ENCODE assay signal across 17 cellular contexts in genomic region chr21:32240708-32241433, GRCh38. TPM values are rescaled to one million over a fixed set of nuclear protein-coding genes. Genes with fewer than 3 reads are reported as not detected.
A peak's percentile ranks its signal among the peaks of the same experiment; 100 is the strongest.
DNase-seq lines count a peak whose midpoint lies in the region; ATAC-seq, FAIRE-seq and TF ChIP-seq lines count a peak whose summit lies in the region.
"Had no signal": no experiment of that assay in that cellular context is flagged by ENCODE, and none has a peak within 500 bp of the region (broad histone marks: within the 10 kb centered on the region; RNA-seq: fewer than 3 reads in every experiment).

No MANE protein-coding gene starts in this region.

- no peak for TF ChIP-seq CTCF in cardiac fibroblast (IDR thresholded peaks at IDR 0.05; ENCODE audit: low read depth, low read length)

- no peak overlapping the region for H2AK5ac ChIP-seq in mesendoderm (ENCODE audit: low read length)

- H3K23ac ChIP-seq in mesendoderm (ENCODE audit: low read length), result no peak overlapping the region

- WGBS in small intestine, 3 donors, result 48 to 77% (median 64%) methylated on average over 8 of the region's 8 CpGs
- no CpG with 5 or more reads among the region's 8 CpGs for WGBS in mesendoderm (ENCODE audit: extremely low coverage, insufficient coverage, low lambda C conversion rate)

- FAIRE-seq in small intestine (lab: Jason Lieb, UNC), result no peak
- FAIRE-seq: astrocyte, HTR-8/SVneo had no signal

- H3K79me1 ChIP-seq in mesendoderm (ENCODE audit: low read length), result no peaks in the 10 kb centered on the region

- H3K27me3 ChIP-seq in small intestine (ENCODE audit: control insufficient read depth in 2 of 2, insufficient read depth in 2 of 2, low read length in 2 of 2), result no peaks in the 10 kb centered on the region
- H3K27me3 ChIP-seq in mesendoderm (ENCODE audit: insufficient read depth, low read length, poor library complexity), result no peaks in the 10 kb centered on the region
- H3K27me3 ChIP-seq: neural progenitor cell, spleen, transverse colon had no signal

- no peak overlapping the region for H3K4me2 ChIP-seq in mesendoderm (ENCODE audit: low read length)
- H3K4me2 ChIP-seq: neural progenitor cell had no signal

- H3K4me3 ChIP-seq in cardiac fibroblast (replicated peaks in 1 of 2; ENCODE audit: low read depth in 2 of 2, low read length in 2 of 2) (no peak overlapping the region), small intestine (ENCODE audit: low read depth in 1 of 2, low read length in 2 of 2) (no peak overlapping the region), mesendoderm (ENCODE audit: low read length) (no peak overlapping the region)
- H3K4me3 ChIP-seq: neural progenitor cell, spleen, transverse colon had no signal

- H2BK120ac ChIP-seq in mesendoderm (ENCODE audit: low read depth, low read length), result no peak overlapping the region

- H3K27ac ChIP-seq in small intestine (ENCODE audit: low read depth in 1 of 2, low read length in 1 of 2) (no peak overlapping the region), mesendoderm (ENCODE audit: low read depth, low read length) (no peak overlapping the region)
- H3K27ac ChIP-seq: neural progenitor cell had no signal

- H3K4ac ChIP-seq in mesendoderm (ENCODE audit: low read depth, low read length), result no peak overlapping the region

- no peak overlapping the region for H3K18ac ChIP-seq in mesendoderm (ENCODE audit: low read length)

- no peaks in the 10 kb centered on the region for H3K79me2 ChIP-seq in mesendoderm (ENCODE audit: control insufficient read depth, insufficient read depth, low read length)

- peak; percentile 20 to 25 for DNase-seq in cardiac fibroblast (ENCODE audit: low read depth in 2 of 2)
- peak; percentile 5 for DNase-seq in renal cortical epithelial cell (ENCODE audit: low read depth)
- no peak for DNase-seq in SIG-M5 (lab: John Stamatoyannopoulos, UW)
- no peak for DNase-seq in small intestine
- DNase-seq in mesendoderm, result no peak
- DNase-seq: CD8-positive, alpha-beta T cell; glutamatergic neuron; left colon; spleen; transverse colon had no signal

- H3K4me1 ChIP-seq in small intestine (ENCODE audit: control insufficient read depth in 2 of 2, insufficient read depth in 1 of 2, low read depth in 1 of 2, low read length in 1 of 2) (no peaks in the 10 kb centered on the region), mesendoderm (ENCODE audit: control insufficient read depth, low read depth, low read length) (no peaks in the 10 kb centered on the region)
- H3K4me1 ChIP-seq: spleen had no signal

- H3K36me3 ChIP-seq in small intestine (ENCODE audit: control insufficient read depth in 2 of 2, insufficient read depth in 2 of 2, low read length in 2 of 2) (no peaks in the 10 kb centered on the region), mesendoderm (ENCODE audit: control insufficient read depth, insufficient read depth, low read length) (no peaks in the 10 kb centered on the region)
- H3K36me3 ChIP-seq: neural progenitor cell, spleen, transverse colon had no signal

- no peak overlapping the region for H2BK5ac ChIP-seq in mesendoderm (ENCODE audit: low read length)

- ATAC-seq in GM18519 (IDR thresholded peaks at IDR 0.05; ENCODE audit: low FRiP score, unreplicated experiment) (peak; percentile 60), HG02973 (IDR thresholded peaks at IDR 0.05; ENCODE audit: unreplicated experiment) (peak; percentile 71), HG02759 (IDR thresholded peaks at IDR 0.05; ENCODE audit: unreplicated experiment) (no peak)
- ATAC-seq: CD8-positive, alpha-beta T cell; left colon had no signal

- H4K8ac ChIP-seq in mesendoderm (ENCODE audit: low read depth, low read length), result no peak overlapping the region

- no peaks in the 10 kb centered on the region for H3K9me3 ChIP-seq in small intestine (ENCODE audit: control insufficient read depth, low read depth)
- H3K9me3 ChIP-seq: transverse colon had no signal

- no peak overlapping the region for H4K5ac ChIP-seq in mesendoderm (ENCODE audit: low read length)

- no peak overlapping the region for H2BK15ac ChIP-seq in mesendoderm (replicated peaks; ENCODE audit: low read depth)

- no peak overlapping the region for H3K56ac ChIP-seq in mesendoderm (ENCODE audit: low read length)

- H3K9ac ChIP-seq in mesendoderm (ENCODE audit: low read length), result no peak overlapping the region
- H3K9ac ChIP-seq: neural progenitor cell had no signal

RNA-seq across cellular contexts. Expression of gene MIS18A, which starts 38.0 kb away (rescaled TPM):
- 7.2 and 17.2 TPM in 2 replicates for total RNA-seq in renal cortical epithelial cell
- polyA plus RNA-seq in small intestine, result 10 to 100 TPM in 1 of 3 donors, 1 to 10 TPM in 2; 3.4 to 18.1 (median 3.5) TPM
- polyA plus RNA-seq in mesendoderm (2013, experiment 1 of 2), result 87.4 TPM
- 86.9 TPM for polyA plus RNA-seq in mesendoderm (2013, experiment 2 of 2)

RNA-seq across cellular contexts. Expression of gene MRAP, which starts 57.8 kb away (rescaled TPM):
- not detected in 2 replicates for total RNA-seq in renal cortical epithelial cell
- polyA plus RNA-seq in small intestine, result 1 to 10 TPM in 1 of 3 donors, not detected in 2; 8.5 TPM
- polyA plus RNA-seq in mesendoderm (2013, experiment 1 of 2), result not detected
- not detected for polyA plus RNA-seq in mesendoderm (2013, experiment 2 of 2)
- total RNA-seq: activated T-helper 1 cell treated with anti-CD3 and anti-CD28 coated beads, Interleukin-12 subunit alpha, Interleukin-12 subunit beta, Interleukin-2, Interleukin-4 antibody, amounts not matched to agents 30 ng/mL and 10 ng/mL and 1 ng/mL, durations not matched to agents 14 hours and 24 hours and 36 hours; astrocyte; CD8-positive, alpha-beta T cell; left colon; spleen; transverse colon had no signal

Comparison
In these comparisons a context has a peak if more than half of its experiments do, and no peak if none do; other contexts are left out.
1. DNase-seq: peak in cardiac fibroblast (2 of 2) and renal cortical epithelial cell (single experiment); none in SIG-M5 (single experiment), small intestine (single experiment) and mesendoderm (single experiment).